In the genomic region with DNA sequence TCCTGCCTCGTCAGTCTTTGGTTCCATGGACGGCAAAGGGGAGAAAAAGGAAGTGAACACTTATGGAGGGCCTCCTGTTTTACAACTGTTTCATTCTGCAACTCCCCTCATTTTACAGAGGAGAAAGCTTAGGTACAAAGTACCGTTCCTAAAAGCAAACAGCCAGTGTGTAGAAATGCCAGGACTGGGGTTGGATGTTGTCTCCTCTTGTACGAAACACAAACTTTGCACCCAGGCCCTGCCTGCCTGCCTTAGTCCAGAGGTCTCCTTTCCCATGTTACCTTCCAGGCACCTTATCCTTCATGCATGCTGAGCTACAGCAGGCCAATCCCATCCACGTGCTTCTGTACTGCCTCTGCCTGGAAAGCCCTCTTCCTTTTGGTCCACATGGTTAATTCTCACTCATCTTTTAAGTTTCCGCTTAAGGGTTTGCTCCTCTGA, we compare ENCODE assay signal across 9 cellular contexts.
DNase-seq lines count a peak whose midpoint lies in the region; TF ChIP-seq lines count a peak whose summit lies in the region.
"Had no signal": no experiment of that assay in that cellular context is flagged by ENCODE, and none has a peak within 500 bp of the region (broad histone marks: within the 10 kb centered on the region; RNA-seq: fewer than 3 reads in every experiment).

No MANE protein-coding gene starts in this region.

- peak; percentile 2 for DNase-seq in activated T-cell treated with anti-CD3 and anti-CD28 coated beads for 4 hours
- DNase-seq in activated T-cell treated with anti-CD3 and anti-CD28 coated beads, Interleukin-2, amount 50 U/mL, for 48 hours = no peak
- DNase-seq in NB4 (ENCODE audit: low read depth) = peak; percentile 16
- no peak for DNase-seq in dorsolateral prefrontal cortex
- DNase-seq in stomach = no peak
- DNase-seq in NCI-H1694 treated with DMSO at 0.1 percent for 48 hours (lab: John Stamatoyannopoulos, UW) = no peak
- DNase-seq in HUDEP-2 (lab: John Stamatoyannopoulos, UW; ENCODE audit: unreplicated experiment in 76 of 76) = no peak
- no peak for DNase-seq in tibial artery
- DNase-seq: NCI-H774 had no signal

- H3K9me3 ChIP-seq in stomach = no peaks in the 10 kb centered on the region
- no peaks in the 10 kb centered on the region for H3K9me3 ChIP-seq in tibial artery

- no peaks in the 10 kb centered on the region for H3K36me3 ChIP-seq in stomach
- no peaks in the 10 kb centered on the region for H3K36me3 ChIP-seq in tibial artery

- peaks cover 4 to 37% (median 17%) of the 10 kb centered on the region in 4 donors for H3K4me1 ChIP-seq in stomach
- peaks cover 0 to 8% (median 0%) of the 10 kb centered on the region in 4 donors for H3K4me1 ChIP-seq in tibial artery

- H3K4me3 ChIP-seq in NB4 (ENCODE audit: low read depth, low read length) (no peak overlapping the region), dorsolateral prefrontal cortex (no peak overlapping the region), stomach (no peak overlapping the region), tibial artery (no peak overlapping the region)

- no peak for TF ChIP-seq CTCF in NB4 (IDR thresholded peaks at IDR 0.05; ENCODE audit: low read depth, low read length)
- TF ChIP-seq CTCF in dorsolateral prefrontal cortex (IDR thresholded peaks at IDR 0.05 in 54 of 56, conservative IDR thresholded peaks at IDR 0.05 in 2 of 56; ENCODE audit: low read depth in 1 of 56, partially characterized antibody in 56 of 56) = no peak
- no peak for TF ChIP-seq CTCF in stomach (IDR thresholded peaks at IDR 0.05)
- TF ChIP-seq CTCF in tibial artery (IDR thresholded peaks at IDR 0.05) = no peak

- TF ChIP-seq POLR2A in NB4 (IDR thresholded peaks at IDR 0.05; ENCODE audit: extremely low read depth, insufficient read length) = no peak
- no peak for TF ChIP-seq POLR2A in stomach (IDR thresholded peaks at IDR 0.05)

- peak overlapping the region in 34 of 59 donors; percentile 3 to 77 (median 45) for H3K27ac ChIP-seq in dorsolateral prefrontal cortex
- peak overlapping the region in 3 of 5 donors; percentile 26 to 60 (median 27) for H3K27ac ChIP-seq in stomach
- H3K27ac ChIP-seq in tibial artery = no peak overlapping the region

- H3K27me3 ChIP-seq in dorsolateral prefrontal cortex (no peaks in the 10 kb centered on the region), stomach (no peaks in the 10 kb centered on the region), tibial artery (no peaks in the 10 kb centered on the region)

- WGBS in stomach, 5 donors = 73 to 86% (median 74%) methylated on average over 6 of the region's 6 CpGs

- intact Hi-C loops in dorsolateral prefrontal cortex (cut with DNase I) = no loop called here
- intact Hi-C loops in stomach (cut with DNase I; ENCODE audit: low total_unique reads) = no loop called here
- intact Hi-C loops in tibial artery (cut with DNase I; ENCODE audit: low total_unique reads) = no loop called here

- TF ChIP-seq EP300 in stomach (IDR thresholded peaks at IDR 0.05) = no peak

Comparison
In these comparisons a context has a peak if more than half of its experiments do, and no peak if none do; other contexts are left out.
1. DNase-seq: peak in activated T-cell treated with anti-CD3 and anti-CD28 coated beads for 4 hours (single experiment) and NB4 (single experiment); none in activated T-cell treated with anti-CD3 and anti-CD28 coated beads, Interleukin-2, amount 50 U/mL, for 48 hours (0 of 2), dorsolateral prefrontal cortex (0 of 10), stomach (single experiment), NCI-H1694 treated with DMSO at 0.1 percent for 48 hours (single experiment), HUDEP-2 (0 of 76) and tibial artery (0 of 2).
2. H3K27ac ChIP-seq: peak in dorsolateral prefrontal cortex (34 of 59) and stomach (3 of 5); none in tibial artery (0 of 2).